ENCODE assay signal across 3 cellular contexts in genomic region chr5:163561339-163561738, GRCh38.
"Had no signal": no experiment of that assay in that cellular context is flagged by ENCODE, and none has a peak within 500 bp of the region (broad histone marks: within the 10 kb centered on the region; RNA-seq: fewer than 3 reads in every experiment).

No MANE protein-coding gene starts in this region.

- DNase-seq: GDM1, GF-D8 had no signal

- ATAC-seq: GM12878 had no signal

- H3K4me3 ChIP-seq: GM12878 had no signal
